8 cellular contexts compared by ENCODE assay signal in the genomic region with DNA sequence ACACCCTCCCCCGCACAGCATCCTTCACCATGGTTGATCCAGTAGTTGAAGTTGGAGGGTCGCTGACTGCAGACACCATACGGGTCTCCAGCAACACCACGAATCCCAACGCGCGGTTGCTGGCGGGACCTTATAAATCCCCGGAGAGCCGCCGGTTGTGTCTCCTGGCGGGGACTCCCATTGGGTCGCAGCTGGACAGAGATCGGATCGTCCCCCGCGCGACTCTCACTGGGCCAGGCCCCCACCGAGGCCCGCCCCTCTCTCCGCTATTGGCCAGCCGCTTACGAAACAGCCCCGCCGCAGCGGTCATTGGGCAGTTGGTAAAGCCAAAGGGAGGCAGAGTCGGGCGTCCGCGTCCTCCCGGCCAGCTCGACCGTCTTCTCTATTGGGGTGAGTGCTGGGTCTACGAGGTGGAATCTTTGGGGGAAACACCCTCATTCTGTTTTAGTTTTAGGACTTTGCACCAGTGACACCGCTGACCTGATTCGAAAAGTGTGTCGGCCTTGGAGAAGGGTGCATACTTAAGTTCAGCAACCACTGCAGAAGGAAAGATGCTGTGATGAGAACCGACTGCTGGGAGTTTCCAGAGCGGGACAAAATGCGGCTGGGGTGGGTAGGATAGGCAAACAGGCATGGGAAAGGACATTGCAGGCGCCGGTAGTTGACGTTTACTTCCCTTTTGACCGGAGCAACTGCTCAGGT. TPM values are rescaled to one million over a fixed set of nuclear protein-coding genes. Genes with fewer than 3 reads are reported as not detected.
DNase-seq lines count a peak whose midpoint lies in the region; ATAC-seq and TF ChIP-seq lines count a peak whose summit lies in the region.

No MANE protein-coding gene starts in this region.

- DNase-seq in NCI-H1694 (lab: John Stamatoyannopoulos, UW), result peak; percentile 48
- DNase-seq in T-helper 2 cell treated with Interferon-gamma antibody and Interleukin-4, amounts not matched to agents 5 μg/mL and 100 μg/mL, for 36 hours (ENCODE audit: low spot score), result peak; percentile 66
- DNase-seq in central memory CD4-positive, alpha-beta T cell, result peak; percentile 6
- peak; percentile 96 for DNase-seq in iPS-NIHi11 (ENCODE audit: low spot score)
- DNase-seq in sigmoid colon, result peak; percentile 96
- no peak for DNase-seq in NK-92 (lab: John Stamatoyannopoulos, UW; ENCODE audit: unreplicated experiment)

- TF ChIP-seq CTCF in sigmoid colon (IDR thresholded peaks at IDR 0.05), result no peak

- peak overlapping the region; percentile 83 for H3K4me3 Mint-ChIP-seq in T-helper 2 cell treated with Interferon-gamma antibody and Interleukin-4, amounts not matched to agents 5 μg/mL and 100 μg/mL, for 36 hours

- H3K4me1 ChIP-seq in sigmoid colon, result peaks cover 0 to 13% (median 13%) of the 10 kb centered on the region in 4 donors

- peak in 1 of 2 donors; percentile 23 for TF ChIP-seq POLR2A in sigmoid colon (IDR thresholded peaks at IDR 0.05)

- H3K9me3 ChIP-seq in sigmoid colon, result no peaks in the 10 kb centered on the region

- peaks cover 70% of the 10 kb centered on the region for H3K27me3 Mint-ChIP-seq in T-helper 2 cell treated with Interferon-gamma antibody and Interleukin-4, amounts not matched to agents 5 μg/mL and 100 μg/mL, for 36 hours (ENCODE audit: low read depth)

- H3K27ac Mint-ChIP-seq in T-helper 2 cell treated with Interferon-gamma antibody and Interleukin-4, amounts not matched to agents 5 μg/mL and 100 μg/mL, for 36 hours, result no peak overlapping the region

- H3K4me3 ChIP-seq in GM08714 (ENCODE audit: low read length), result peak overlapping the region; percentile 71
- peak overlapping the region; percentile 53 to 89 (median 69) for H3K4me3 ChIP-seq in sigmoid colon

- TF ChIP-seq EP300 in sigmoid colon (IDR thresholded peaks at IDR 0.05), result no peak

- ATAC-seq in HG02678 (IDR thresholded peaks at IDR 0.05; ENCODE audit: unreplicated experiment), result peak; percentile 70

- peaks cover 7% of the 10 kb centered on the region for H3K4me1 Mint-ChIP-seq in T-helper 2 cell treated with Interferon-gamma antibody and Interleukin-4, amounts not matched to agents 5 μg/mL and 100 μg/mL, for 36 hours (ENCODE audit: low read depth)

- 1% methylated on average over 44 of the region's 44 CpGs for WGBS in sigmoid colon, 2 donors

- H3K36me3 ChIP-seq in sigmoid colon, result no peaks in the 10 kb centered on the region

- intact Hi-C loops in sigmoid colon (cut with DNase I), result loop anchor here (1.0 to 2.0 kb wide), 2 partner anchors 27 to 51 kb away; a partner anchor contains a TSS

- no peaks in the 10 kb centered on the region for H3K9me3 Mint-ChIP-seq in T-helper 2 cell treated with Interferon-gamma antibody and Interleukin-4, amounts not matched to agents 5 μg/mL and 100 μg/mL, for 36 hours

- H3K27me3 ChIP-seq in sigmoid colon, result no peaks in the 10 kb centered on the region

- no peaks in the 10 kb centered on the region for H3K36me3 Mint-ChIP-seq in T-helper 2 cell treated with Interferon-gamma antibody and Interleukin-4, amounts not matched to agents 5 μg/mL and 100 μg/mL, for 36 hours (ENCODE audit: low read depth)

- H3K27ac ChIP-seq in sigmoid colon, result peak overlapping the region; percentile 54 to 74 (median 66)

RNA-seq across cellular contexts. Expression of a gene that starts 27.4 kb away (rescaled TPM):
- total RNA-seq in sigmoid colon, result 1 to 10 TPM; 3.6 to 7.3 (median 4.8) TPM
- 10 to 100 TPM in 2 of 3 donors, 1 to 10 TPM in 1; 9.0 to 17.6 (median 15.0) TPM for polyA plus RNA-seq in sigmoid colon

RNA-seq across cellular contexts. Expression of a gene that starts 50.8 kb away (rescaled TPM):
- total RNA-seq in sigmoid colon, result not detected
- 1 to 10 TPM in 2 of 3 donors, not detected in 1; 1.6 to 1.7 TPM for polyA plus RNA-seq in sigmoid colon

RNA-seq across cellular contexts. Expression of a gene that starts 53.4 kb away (rescaled TPM):
- 10 to 100 TPM; 29.7 to 68.1 (median 39.6) TPM for total RNA-seq in sigmoid colon
- polyA plus RNA-seq in sigmoid colon, result 10 to 100 TPM; 10.9 to 16.7 (median 12.0) TPM
